16 cellular contexts compared by ENCODE assay signal in the genomic region with DNA sequence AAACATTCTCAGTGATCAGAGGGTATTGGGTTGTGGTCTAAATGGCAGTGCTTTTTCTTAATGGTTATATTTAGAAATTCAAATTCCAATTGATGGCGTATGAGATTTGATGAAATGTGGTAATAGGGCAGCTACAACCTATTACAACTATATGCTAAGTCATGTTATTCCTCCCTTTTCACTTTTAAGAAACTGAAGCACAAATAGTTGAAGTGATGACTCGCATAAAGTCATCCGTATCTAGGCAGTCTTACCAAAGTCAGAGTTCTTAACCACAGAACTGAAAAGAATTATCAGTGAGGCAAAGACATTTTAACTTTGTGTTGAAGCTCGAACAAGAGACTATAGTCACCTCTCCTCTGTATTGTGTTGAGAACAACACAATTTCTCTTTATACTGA. TPM values are rescaled to one million over a fixed set of nuclear protein-coding genes. Genes with fewer than 3 reads are reported as not detected.
DNase-seq lines count a peak whose midpoint lies in the region; ATAC-seq, FAIRE-seq and TF ChIP-seq lines count a peak whose summit lies in the region.
"Had no signal": no experiment of that assay in that cellular context is flagged by ENCODE, and none has a peak within 500 bp of the region (broad histone marks: within the 10 kb centered on the region; RNA-seq: fewer than 3 reads in every experiment).

No MANE protein-coding gene starts in this region.

- H3K4me2 ChIP-seq in PC-3 (ENCODE audit: low read length): 0 out of 2 replicates have a peak overlapping the region, but pooled peaks have one; percentile 16
- H3K4me2 ChIP-seq in endothelial cell of umbilical vein (ENCODE audit: insufficient read depth, low read length): no peak overlapping the region

- H3F3A ChIP-seq in PC-3 (ENCODE audit: low read length, unreplicated experiment): no peaks in the 10 kb centered on the region

- no peak for TF ChIP-seq POLR2A in endothelial cell of umbilical vein (IDR thresholded peaks at IDR 0.05; ENCODE audit: low read depth, low read length)

- H3K9me2 ChIP-seq in PC-3 (replicated peaks; ENCODE audit: low read length): no peaks in the 10 kb centered on the region

- ATAC-seq in PC-3: peak; percentile 16; the same call in 1 of the 2 replicates
- ATAC-seq: activated CD8-positive, alpha-beta memory T cell treated with anti-CD3 and anti-CD28 coated beads, Interleukin-2, amount 10 ng/mL, durations not matched to agents 7 days and 5 days had no signal

- intact Hi-C loops in PC-3 (cut with micrococcal nuclease): loop anchor here (5.0 kb wide), 1 partner anchor 248 kb away; no protein-coding TSS in a partner anchor
- intact Hi-C loops in endothelial cell of umbilical vein (cut with micrococcal nuclease): loop anchor here (5.0 to 10.0 kb wide), 2 partner anchors 248 to 275 kb away; no protein-coding TSS in a partner anchor

- FAIRE-seq in endothelial cell of umbilical vein (lab: Jason Lieb, UNC): no peak
- FAIRE-seq: GM18507 had no signal

- TF ChIP-seq CTCF in PC-3 (conservative IDR thresholded peaks at IDR 0.05; ENCODE audit: low read depth, low read length) (no peak), endothelial cell of umbilical vein (IDR thresholded peaks at IDR 0.05; ENCODE audit: extremely low read depth in 1 of 2, insufficient read depth in 1 of 2, low read depth in 1 of 2, low read length in 2 of 2) (no peak)

- no peaks in the 10 kb centered on the region for H3K27me3 ChIP-seq in PC-3 (ENCODE audit: low read length)
- H3K27me3 ChIP-seq in endothelial cell of umbilical vein (ENCODE audit: control insufficient read depth in 2 of 2, insufficient read depth in 2 of 2, low read length in 2 of 2): peaks cover under 1 to 2% of the 10 kb centered on the region in 2 experiments
- H3K27me3 ChIP-seq: thyroid gland had no signal

- H3K9ac ChIP-seq in PC-3 (ENCODE audit: low read length) (no peak overlapping the region), endothelial cell of umbilical vein (replicated peaks; ENCODE audit: extremely low read depth, insufficient read depth, low read length) (no peak overlapping the region)

- H4K20me1 ChIP-seq in PC-3 (ENCODE audit: low read length): no peaks in the 10 kb centered on the region
- H4K20me1 ChIP-seq in endothelial cell of umbilical vein (replicated peaks; ENCODE audit: control insufficient read depth, extremely low read depth, insufficient read depth, low read length): no peaks in the 10 kb centered on the region

- no peaks in the 10 kb centered on the region for H3K9me1 ChIP-seq in endothelial cell of umbilical vein (replicated peaks; ENCODE audit: control insufficient read depth, extremely low read depth, insufficient read depth, low read length)

- BruUV-seq in PC-3 (replicated peaks; lab: Mats Ljungman, UMichigan) (no TSS peak), endothelial cell of umbilical vein (replicated peaks; lab: Mats Ljungman, UMichigan) (no TSS peak)

- H3K9me3 ChIP-seq in PC-3 (ENCODE audit: low read length): no peaks in the 10 kb centered on the region
- H3K9me3 ChIP-seq in endothelial cell of umbilical vein (replicated peaks; ENCODE audit: control insufficient read depth, insufficient read depth, low read length): no peaks in the 10 kb centered on the region
- H3K9me3 ChIP-seq: thyroid gland had no signal

- H3K79me2 ChIP-seq in PC-3 (ENCODE audit: low read length) (no peaks in the 10 kb centered on the region), endothelial cell of umbilical vein (ENCODE audit: control insufficient read depth, insufficient read depth, low read length) (no peaks in the 10 kb centered on the region)

- dilution Hi-C loops in endothelial cell of umbilical vein (cut with MboI; ENCODE audit: extremely low pct_ligation_motif_present, low sequenced_read_pairs): no loop called here

- H3K36me3 ChIP-seq in PC-3 (ENCODE audit: low read depth, low read length) (no peaks in the 10 kb centered on the region), endothelial cell of umbilical vein (ENCODE audit: control insufficient read depth in 2 of 2, extremely low read depth in 1 of 2, insufficient read depth in 2 of 2, low read length in 2 of 2) (no peaks in the 10 kb centered on the region)
- H3K36me3 ChIP-seq: thyroid gland had no signal

- POLR2A ChIA-PET in PC-3 (lab: Charles Lee; ENCODE audit: unreplicated experiment) (no interaction called here), endothelial cell of umbilical vein (lab: Charles Lee) (no interaction called here)

- DNase-seq in GM04504 (ENCODE audit: low read depth) (peak; percentile 25), PC-3 (peak; percentile 62), endothelial cell of umbilical vein (ENCODE audit: low read depth, low spot score) (no peak), renal cortical epithelial cell (ENCODE audit: low read depth) (peak; percentile 84), NCI-H2227 (lab: John Stamatoyannopoulos, UW; ENCODE audit: unreplicated experiment) (no peak), NCI-H2107 (lab: John Stamatoyannopoulos, UW) (no peak), mesenteric fat pad (ENCODE audit: low spot score) (no peak)
- DNase-seq: activated CD8-positive, alpha-beta memory T cell treated with anti-CD3 and anti-CD28 coated beads, Interleukin-2, amount 10 ng/mL, durations not matched to agents 7 days and 5 days; DMS79; endodermal cell; Karpas-422; naive B cell; NCI-H2227 treated with DMSO at 0.1 percent for 48 hours; thyroid gland had no signal

- H2AFZ ChIP-seq in PC-3 (ENCODE audit: low read length): no peak overlapping the region
- no peak overlapping the region for H2AFZ ChIP-seq in endothelial cell of umbilical vein (ENCODE audit: low read depth, low read length)

- H3K4me3 ChIP-seq in PC-3 (ENCODE audit: low read length) (no peak overlapping the region), endothelial cell of umbilical vein (replicated peaks in 1 of 3; ENCODE audit: insufficient read depth in 1 of 3, low read depth in 1 of 3, low read length in 3 of 3) (no peak overlapping the region)
- H3K4me3 ChIP-seq: thyroid gland had no signal

- peaks cover 17% of the 10 kb centered on the region for H3K4me1 ChIP-seq in PC-3 (ENCODE audit: insufficient read depth, low read length)
- H3K4me1 ChIP-seq in endothelial cell of umbilical vein (ENCODE audit: control insufficient read depth, extremely low read depth, insufficient read depth, low read length): peaks cover 4% of the 10 kb centered on the region
- H3K4me1 ChIP-seq: thyroid gland had no signal

- CTCF ChIA-PET in PC-3 (lab: Charles Lee): interaction anchor here (0.6 kb wide), 1 partner anchor 319 kb away, joined by 3 read pairs; no protein-coding TSS in a partner anchor
- CTCF ChIA-PET in endothelial cell of umbilical vein (lab: Charles Lee): interaction anchor here (0.8 to 3.8 kb wide), 4 partner anchors 13 to 443 kb away, joined by 3 to 39 read pairs (median 4); no protein-coding TSS in a partner anchor

- peak overlapping the region; percentile 61; the same call in 1 of the 2 replicates for H3K27ac ChIP-seq in PC-3 (ENCODE audit: low read length)
- no peak overlapping the region for H3K27ac ChIP-seq in endothelial cell of umbilical vein (ENCODE audit: insufficient read depth, low read depth, low read length)
- H3K27ac ChIP-seq: thyroid gland had no signal

TF ChIP-seq in endothelial cell of umbilical vein, 7 proteins besides CTCF, POLR2A, EP300 and RAD21:
- TF ChIP-seq FOS (IDR thresholded peaks at IDR 0.05; ENCODE audit: borderline replicate concordance, insufficient read depth, low read length): peak; percentile 65
- no peak for TF ChIP-seq EZH2 (IDR thresholded peaks at IDR 0.05; ENCODE audit: borderline replicate concordance, low read depth, low read length, severe bottlenecking)
TF ChIP-seq in endothelial cell of umbilical vein: peak in this region for 1.

RNA-seq across cellular contexts. Expression of a gene that starts 28.2 kb away (rescaled TPM):
- total RNA-seq in PC-3 (2014; rRNA removed) (0.95 and 1.4 TPM in 2 replicates), endothelial cell of umbilical vein (not detected in 2 replicates), renal cortical epithelial cell (not detected in 2 replicates), mesenteric fat pad (not detected)
- not detected in 2 replicates for polyA plus RNA-seq in endothelial cell of umbilical vein
- polyA plus RNA-seq in endothelial cell of umbilical vein (2011; cell fraction: cytosol; rRNA removed): not detected in 2 replicates
- polyA plus RNA-seq in endothelial cell of umbilical vein (2011; cell fraction: nucleus; rRNA removed): not detected in 2 replicates
- 0.10 and 0.15 TPM in 2 replicates for polyA plus RNA-seq in endothelial cell of umbilical vein (2012)
- not detected in 2 replicates for polyA minus RNA-seq in endothelial cell of umbilical vein
- polyA minus RNA-seq in endothelial cell of umbilical vein (2011; cell fraction: cytosol; rRNA and poly(A)+ RNA removed): not detected
- not detected in 2 replicates for polyA minus RNA-seq in endothelial cell of umbilical vein (2011; cell fraction: nucleus; rRNA and poly(A)+ RNA removed)
- total RNA-seq: activated CD8-positive, alpha-beta memory T cell treated with anti-CD3 and anti-CD28 coated beads, Interleukin-2, amount 10 ng/mL, durations not matched to agents 7 days and 5 days; endodermal cell; skeletal muscle tissue had no signal

Comparison
In these comparisons a context has a peak if more than half of its experiments do, and no peak if none do; other contexts are left out.
1. DNase-seq: peak in GM04504 (single experiment), PC-3 (single experiment) and renal cortical epithelial cell (single experiment); none in endothelial cell of umbilical vein (single experiment), NCI-H2227 (single experiment), NCI-H2107 (single experiment) and mesenteric fat pad (single experiment).